24 cellular contexts compared by ENCODE assay signal in genomic region chr5:68180286-68181038, GRCh38. TPM values are rescaled to one million over a fixed set of nuclear protein-coding genes. Genes with fewer than 3 reads are reported as not detected.
A peak's percentile ranks its signal among the peaks of the same experiment; 100 is the strongest.
DNase-seq lines count a peak whose midpoint lies in the region; ATAC-seq and TF ChIP-seq lines count a peak whose summit lies in the region.
"Had no signal": no experiment of that assay in that cellular context is flagged by ENCODE, and none has a peak within 500 bp of the region (broad histone marks: within the 10 kb centered on the region; RNA-seq: fewer than 3 reads in every experiment).

No MANE protein-coding gene starts in this region.

- no peak for DNase-seq in activated naive CD8-positive, alpha-beta T cell treated with anti-CD3 and anti-CD28 coated beads, Interleukin-2, amount 50 U/mL, for 24 hours
- no peak for DNase-seq in activated naive CD8-positive, alpha-beta T cell treated with anti-CD3 and anti-CD28 coated beads for 36 hours
- DNase-seq in colonic mucosa (peak; percentile 73), neural progenitor cell (ENCODE audit: low spot score) (no peak), activated T-cell treated with anti-CD3 and anti-CD28 coated beads for 4 hours (no peak)
- DNase-seq in activated naive CD4-positive, alpha-beta T cell treated with anti-CD3 and anti-CD28 coated beads, Interleukin-2, amount 50 U/mL, for 16 hours = no peak
- DNase-seq: 8988T, Caco-2, DMS153, GF-D8, GM23248, HCEC 1CT, Kasumi-1, MG63, NCI-H1048, NCI-H1436, NCI-H1930, NCI-H226, NCI-H526 had no signal

- no peaks in the 10 kb centered on the region for H3K27me3 Mint-ChIP-seq in activated naive CD8-positive, alpha-beta T cell treated with anti-CD3 and anti-CD28 coated beads, Interleukin-2, amount 50 U/mL, for 24 hours
- H3K27me3 Mint-ChIP-seq in activated naive CD8-positive, alpha-beta T cell treated with anti-CD3 and anti-CD28 coated beads for 36 hours = peaks cover 3% of the 10 kb centered on the region
- H3K27me3 Mint-ChIP-seq in neural progenitor cell (ENCODE audit: insufficient read depth, low read depth) = no peaks in the 10 kb centered on the region
- H3K27me3 Mint-ChIP-seq: B cell had no signal

- H3F3A ChIP-seq in neural progenitor cell (ENCODE audit: low read depth) = no peaks in the 10 kb centered on the region

- H3K36me3 Mint-ChIP-seq in activated naive CD8-positive, alpha-beta T cell treated with anti-CD3 and anti-CD28 coated beads, Interleukin-2, amount 50 U/mL, for 24 hours (ENCODE audit: low read depth) = no peaks in the 10 kb centered on the region
- H3K36me3 Mint-ChIP-seq in activated naive CD8-positive, alpha-beta T cell treated with anti-CD3 and anti-CD28 coated beads for 36 hours = no peaks in the 10 kb centered on the region
- no peaks in the 10 kb centered on the region for H3K36me3 Mint-ChIP-seq in neural progenitor cell

- H3K4me1 Mint-ChIP-seq in activated naive CD8-positive, alpha-beta T cell treated with anti-CD3 and anti-CD28 coated beads, Interleukin-2, amount 50 U/mL, for 24 hours = peaks cover 12% of the 10 kb centered on the region
- H3K4me1 Mint-ChIP-seq in activated naive CD8-positive, alpha-beta T cell treated with anti-CD3 and anti-CD28 coated beads for 36 hours = peaks cover 5% of the 10 kb centered on the region
- H3K4me1 Mint-ChIP-seq in neural progenitor cell = no peaks in the 10 kb centered on the region

- H3K9me3 Mint-ChIP-seq in activated naive CD8-positive, alpha-beta T cell treated with anti-CD3 and anti-CD28 coated beads, Interleukin-2, amount 50 U/mL, for 24 hours = no peaks in the 10 kb centered on the region
- no peaks in the 10 kb centered on the region for H3K9me3 Mint-ChIP-seq in activated naive CD8-positive, alpha-beta T cell treated with anti-CD3 and anti-CD28 coated beads for 36 hours
- peaks cover 8% of the 10 kb centered on the region for H3K9me3 Mint-ChIP-seq in neural progenitor cell

- H3K4me1 ChIP-seq in colonic mucosa (no peaks in the 10 kb centered on the region), neural progenitor cell (no peaks in the 10 kb centered on the region)
- H3K4me1 ChIP-seq: SJSA1 had no signal

- no peaks in the 10 kb centered on the region for H4K20me1 ChIP-seq in neural progenitor cell (ENCODE audit: low read depth)

- H3K27me3 ChIP-seq in colonic mucosa (no peaks in the 10 kb centered on the region), neural progenitor cell (no peaks in the 10 kb centered on the region)
- H3K27me3 ChIP-seq: MG63, SJSA1 had no signal

- H3K36me3 ChIP-seq in colonic mucosa = no peaks in the 10 kb centered on the region
- H3K36me3 ChIP-seq in neural progenitor cell = no peaks in the 10 kb centered on the region
- H3K36me3 ChIP-seq: MG63, SJSA1 had no signal

- H3K27ac ChIP-seq in colonic mucosa (peak overlapping the region; percentile 28), neural progenitor cell (no peak overlapping the region)
- H3K27ac ChIP-seq: GM23248, SJSA1 had no signal

- H3K9ac ChIP-seq in colonic mucosa (ENCODE audit: low read depth in 2 of 2, low read length in 2 of 2) (no peak overlapping the region), neural progenitor cell (no peak overlapping the region)
- H3K9ac ChIP-seq: GM23248 had no signal

- H3K27ac Mint-ChIP-seq in activated naive CD8-positive, alpha-beta T cell treated with anti-CD3 and anti-CD28 coated beads, Interleukin-2, amount 50 U/mL, for 24 hours = peak overlapping the region; percentile 25
- H3K27ac Mint-ChIP-seq in activated naive CD8-positive, alpha-beta T cell treated with anti-CD3 and anti-CD28 coated beads for 36 hours = no peak overlapping the region
- H3K27ac Mint-ChIP-seq in neural progenitor cell = peak overlapping the region; percentile 57
- H3K27ac Mint-ChIP-seq: B cell had no signal

- no peak overlapping the region for H3K4me3 ChIP-seq in colonic mucosa
- no peak overlapping the region for H3K4me3 ChIP-seq in neural progenitor cell
- H3K4me3 ChIP-seq: GM23248, MG63, SJSA1 had no signal

- TF ChIP-seq CTCF in colonic mucosa (IDR thresholded peaks at IDR 0.05) (no peak), neural progenitor cell (IDR thresholded peaks at IDR 0.05) (no peak)

- no peak overlapping the region for H3K4me2 ChIP-seq in neural progenitor cell

- ATAC-seq in activated naive CD8-positive, alpha-beta T cell treated with anti-CD3 and anti-CD28 coated beads, Interleukin-2, amount 50 U/mL, for 24 hours = no peak
- no peak for ATAC-seq in GM19328 (IDR thresholded peaks at IDR 0.05; ENCODE audit: unreplicated experiment)
- ATAC-seq in GM21528 (IDR thresholded peaks at IDR 0.05; ENCODE audit: low FRiP score, unreplicated experiment) = no peak
- ATAC-seq: Panc1 had no signal

- H3K9me3 ChIP-seq in colonic mucosa = no peaks in the 10 kb centered on the region
- H3K9me3 ChIP-seq in neural progenitor cell (ENCODE audit: low read depth) = no peaks in the 10 kb centered on the region
- H3K9me3 ChIP-seq: Caco-2, MG63, SJSA1 had no signal

- intact Hi-C loops in colonic mucosa (cut with DNase I) = no loop called here

- H3K4me3 Mint-ChIP-seq in activated naive CD8-positive, alpha-beta T cell treated with anti-CD3 and anti-CD28 coated beads, Interleukin-2, amount 50 U/mL, for 24 hours = no peak overlapping the region
- H3K4me3 Mint-ChIP-seq in activated naive CD8-positive, alpha-beta T cell treated with anti-CD3 and anti-CD28 coated beads for 36 hours = no peak overlapping the region
- no peak overlapping the region for H3K4me3 Mint-ChIP-seq in neural progenitor cell
- H3K4me3 Mint-ChIP-seq: B cell had no signal

- H3K79me2 ChIP-seq in neural progenitor cell (ENCODE audit: low read depth) = no peaks in the 10 kb centered on the region

- H2AFZ ChIP-seq in neural progenitor cell (replicated peaks) = no peak overlapping the region
- H2AFZ ChIP-seq: GM23248 had no signal

RNA-seq across cellular contexts. Expression of gene PIK3R1, which starts 35.1 kb away (rescaled TPM):
- 10 to 100 TPM; 39.7 to 41.6 TPM for total RNA-seq in activated naive CD8-positive, alpha-beta T cell treated with anti-CD3 and anti-CD28 coated beads for 36 hours
- 10 to 100 TPM; 42.9 to 58.1 TPM for total RNA-seq in colonic mucosa
- total RNA-seq in neural progenitor cell (ENCODE audit: low replicate concordance) = 19.7 and 24.2 TPM in 2 replicates
